Comparison of ENCODE assay signal across 2 cellular contexts in the genomic region with DNA sequence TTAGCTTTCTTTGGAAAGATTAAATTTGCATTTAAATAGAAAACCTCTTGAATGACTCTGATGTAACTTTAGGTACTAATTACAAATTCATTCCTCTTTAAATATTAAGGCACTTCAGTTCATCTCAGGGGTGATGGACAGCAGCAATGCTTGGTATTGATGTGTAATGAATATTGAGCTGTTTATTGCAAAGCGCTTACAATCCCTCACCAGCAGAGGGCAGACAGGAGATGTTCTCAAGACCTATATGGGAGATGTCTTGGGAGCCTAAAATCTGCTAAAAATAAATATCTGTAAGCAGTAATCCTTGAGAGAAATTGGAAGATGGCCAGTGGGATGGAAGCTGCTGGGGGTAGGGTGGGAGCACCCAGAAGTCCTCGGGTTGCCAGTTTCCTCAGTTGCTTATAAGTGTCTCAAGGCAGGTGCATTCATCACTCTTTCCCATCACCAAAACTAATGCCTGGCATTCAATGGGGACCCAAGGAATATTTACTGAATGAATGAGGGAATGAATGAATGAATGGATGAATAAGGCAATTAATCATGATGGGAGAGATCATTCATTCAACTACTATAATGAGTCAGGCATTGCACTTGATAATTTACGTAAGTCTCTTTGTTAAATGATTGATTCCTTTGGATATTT.
TF ChIP-seq lines count a peak whose summit lies in the region.

No MANE protein-coding gene starts in this region.

TF ChIP-seq in WTC11, 78 proteins besides CTCF, POLR2A, EP300 and RAD21 (continued from another document):
- TF ChIP-seq, protein P1, sequence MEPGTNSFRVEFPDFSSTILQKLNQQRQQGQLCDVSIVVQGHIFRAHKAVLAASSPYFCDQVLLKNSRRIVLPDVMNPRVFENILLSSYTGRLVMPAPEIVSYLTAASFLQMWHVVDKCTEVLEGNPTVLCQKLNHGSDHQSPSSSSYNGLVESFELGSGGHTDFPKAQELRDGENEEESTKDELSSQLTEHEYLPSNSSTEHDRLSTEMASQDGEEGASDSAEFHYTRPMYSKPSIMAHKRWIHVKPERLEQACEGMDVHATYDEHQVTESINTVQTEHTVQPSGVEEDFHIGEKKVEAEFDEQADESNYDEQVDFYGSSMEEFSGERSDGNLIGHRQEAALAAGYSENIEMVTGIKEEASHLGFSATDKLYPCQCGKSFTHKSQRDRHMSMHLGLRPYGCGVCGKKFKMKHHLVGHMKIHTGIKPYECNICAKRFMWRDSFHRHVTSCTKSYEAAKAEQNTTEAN (CRISPR knock-in tag; IDR thresholded peaks at IDR 0.05) = no peak
- no peak for TF ChIP-seq SMAD3 (CRISPR knock-in tag; IDR thresholded peaks at IDR 0.05; ENCODE audit: borderline replicate concordance)
- TF ChIP-seq, protein P2, sequence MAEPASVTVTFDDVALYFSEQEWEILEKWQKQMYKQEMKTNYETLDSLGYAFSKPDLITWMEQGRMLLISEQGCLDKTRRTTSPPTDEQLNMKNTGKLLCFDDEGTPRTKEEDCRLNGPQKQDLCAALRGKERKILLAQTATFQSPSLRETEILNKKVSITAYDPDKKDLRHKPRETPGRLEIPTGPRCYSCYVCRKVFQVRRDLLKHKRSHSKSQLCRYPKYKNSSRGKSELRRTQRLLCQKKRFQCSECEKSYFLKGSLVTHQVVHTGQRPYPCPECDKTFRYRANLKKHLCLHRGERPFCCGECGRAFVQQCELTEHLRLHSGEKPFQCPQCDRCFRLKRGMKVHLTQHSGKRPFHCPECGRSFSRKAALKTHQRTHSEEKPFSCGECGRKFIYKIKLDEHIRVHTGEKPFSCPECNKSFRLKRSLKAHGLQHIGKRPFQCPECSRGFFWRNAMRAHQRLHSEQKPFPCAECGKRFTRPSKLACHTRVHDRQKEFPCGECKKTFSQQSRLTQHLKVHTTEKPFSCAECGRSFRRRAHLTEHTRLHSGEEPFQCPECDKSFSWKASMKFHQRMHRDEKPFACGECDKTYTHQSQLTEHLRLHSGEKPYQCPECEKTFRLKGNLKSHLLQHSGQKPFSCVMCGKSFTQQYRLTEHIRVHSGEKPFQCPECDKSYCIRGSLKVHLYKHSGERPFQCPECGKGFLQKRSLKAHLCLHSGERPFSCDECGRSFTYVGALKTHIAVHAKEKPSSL (CRISPR knock-in tag; conservative IDR thresholded peaks at IDR 0.05) = no peak
- TF ChIP-seq, protein P3, sequence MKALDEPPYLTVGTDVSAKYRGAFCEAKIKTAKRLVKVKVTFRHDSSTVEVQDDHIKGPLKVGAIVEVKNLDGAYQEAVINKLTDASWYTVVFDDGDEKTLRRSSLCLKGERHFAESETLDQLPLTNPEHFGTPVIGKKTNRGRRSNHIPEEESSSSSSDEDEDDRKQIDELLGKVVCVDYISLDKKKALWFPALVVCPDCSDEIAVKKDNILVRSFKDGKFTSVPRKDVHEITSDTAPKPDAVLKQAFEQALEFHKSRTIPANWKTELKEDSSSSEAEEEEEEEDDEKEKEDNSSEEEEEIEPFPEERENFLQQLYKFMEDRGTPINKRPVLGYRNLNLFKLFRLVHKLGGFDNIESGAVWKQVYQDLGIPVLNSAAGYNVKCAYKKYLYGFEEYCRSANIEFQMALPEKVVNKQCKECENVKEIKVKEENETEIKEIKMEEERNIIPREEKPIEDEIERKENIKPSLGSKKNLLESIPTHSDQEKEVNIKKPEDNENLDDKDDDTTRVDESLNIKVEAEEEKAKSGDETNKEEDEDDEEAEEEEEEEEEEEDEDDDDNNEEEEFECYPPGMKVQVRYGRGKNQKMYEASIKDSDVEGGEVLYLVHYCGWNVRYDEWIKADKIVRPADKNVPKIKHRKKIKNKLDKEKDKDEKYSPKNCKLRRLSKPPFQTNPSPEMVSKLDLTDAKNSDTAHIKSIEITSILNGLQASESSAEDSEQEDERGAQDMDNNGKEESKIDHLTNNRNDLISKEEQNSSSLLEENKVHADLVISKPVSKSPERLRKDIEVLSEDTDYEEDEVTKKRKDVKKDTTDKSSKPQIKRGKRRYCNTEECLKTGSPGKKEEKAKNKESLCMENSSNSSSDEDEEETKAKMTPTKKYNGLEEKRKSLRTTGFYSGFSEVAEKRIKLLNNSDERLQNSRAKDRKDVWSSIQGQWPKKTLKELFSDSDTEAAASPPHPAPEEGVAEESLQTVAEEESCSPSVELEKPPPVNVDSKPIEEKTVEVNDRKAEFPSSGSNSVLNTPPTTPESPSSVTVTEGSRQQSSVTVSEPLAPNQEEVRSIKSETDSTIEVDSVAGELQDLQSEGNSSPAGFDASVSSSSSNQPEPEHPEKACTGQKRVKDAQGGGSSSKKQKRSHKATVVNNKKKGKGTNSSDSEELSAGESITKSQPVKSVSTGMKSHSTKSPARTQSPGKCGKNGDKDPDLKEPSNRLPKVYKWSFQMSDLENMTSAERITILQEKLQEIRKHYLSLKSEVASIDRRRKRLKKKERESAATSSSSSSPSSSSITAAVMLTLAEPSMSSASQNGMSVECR (CRISPR knock-in tag; IDR thresholded peaks at IDR 0.05; ENCODE audit: borderline replicate concordance) = no peak
- TF ChIP-seq, protein P4, sequence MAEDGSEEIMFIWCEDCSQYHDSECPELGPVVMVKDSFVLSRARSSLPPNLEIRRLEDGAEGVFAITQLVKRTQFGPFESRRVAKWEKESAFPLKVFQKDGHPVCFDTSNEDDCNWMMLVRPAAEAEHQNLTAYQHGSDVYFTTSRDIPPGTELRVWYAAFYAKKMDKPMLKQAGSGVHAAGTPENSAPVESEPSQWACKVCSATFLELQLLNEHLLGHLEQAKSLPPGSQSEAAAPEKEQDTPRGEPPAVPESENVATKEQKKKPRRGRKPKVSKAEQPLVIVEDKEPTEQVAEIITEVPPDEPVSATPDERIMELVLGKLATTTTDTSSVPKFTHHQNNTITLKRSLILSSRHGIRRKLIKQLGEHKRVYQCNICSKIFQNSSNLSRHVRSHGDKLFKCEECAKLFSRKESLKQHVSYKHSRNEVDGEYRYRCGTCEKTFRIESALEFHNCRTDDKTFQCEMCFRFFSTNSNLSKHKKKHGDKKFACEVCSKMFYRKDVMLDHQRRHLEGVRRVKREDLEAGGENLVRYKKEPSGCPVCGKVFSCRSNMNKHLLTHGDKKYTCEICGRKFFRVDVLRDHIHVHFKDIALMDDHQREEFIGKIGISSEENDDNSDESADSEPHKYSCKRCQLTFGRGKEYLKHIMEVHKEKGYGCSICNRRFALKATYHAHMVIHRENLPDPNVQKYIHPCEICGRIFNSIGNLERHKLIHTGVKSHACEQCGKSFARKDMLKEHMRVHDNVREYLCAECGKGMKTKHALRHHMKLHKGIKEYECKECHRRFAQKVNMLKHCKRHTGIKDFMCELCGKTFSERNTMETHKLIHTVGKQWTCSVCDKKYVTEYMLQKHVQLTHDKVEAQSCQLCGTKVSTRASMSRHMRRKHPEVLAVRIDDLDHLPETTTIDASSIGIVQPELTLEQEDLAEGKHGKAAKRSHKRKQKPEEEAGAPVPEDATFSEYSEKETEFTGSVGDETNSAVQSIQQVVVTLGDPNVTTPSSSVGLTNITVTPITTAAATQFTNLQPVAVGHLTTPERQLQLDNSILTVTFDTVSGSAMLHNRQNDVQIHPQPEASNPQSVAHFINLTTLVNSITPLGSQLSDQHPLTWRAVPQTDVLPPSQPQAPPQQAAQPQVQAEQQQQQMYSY (CRISPR knock-in tag; IDR thresholded peaks at IDR 0.05) = no peak

TF ChIP-seq in HepG2, 621 proteins besides CTCF, POLR2A, EP300 and RAD21 (continued from another document):
- TF ChIP-seq, protein P5, sequence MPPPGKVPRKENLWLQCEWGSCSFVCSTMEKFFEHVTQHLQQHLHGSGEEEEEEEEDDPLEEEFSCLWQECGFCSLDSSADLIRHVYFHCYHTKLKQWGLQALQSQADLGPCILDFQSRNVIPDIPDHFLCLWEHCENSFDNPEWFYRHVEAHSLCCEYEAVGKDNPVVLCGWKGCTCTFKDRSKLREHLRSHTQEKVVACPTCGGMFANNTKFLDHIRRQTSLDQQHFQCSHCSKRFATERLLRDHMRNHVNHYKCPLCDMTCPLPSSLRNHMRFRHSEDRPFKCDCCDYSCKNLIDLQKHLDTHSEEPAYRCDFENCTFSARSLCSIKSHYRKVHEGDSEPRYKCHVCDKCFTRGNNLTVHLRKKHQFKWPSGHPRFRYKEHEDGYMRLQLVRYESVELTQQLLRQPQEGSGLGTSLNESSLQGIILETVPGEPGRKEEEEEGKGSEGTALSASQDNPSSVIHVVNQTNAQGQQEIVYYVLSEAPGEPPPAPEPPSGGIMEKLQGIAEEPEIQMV (CRISPR knock-in tag; IDR thresholded peaks at IDR 0.05; ENCODE audit: low read depth) = no peak
- TF ChIP-seq FOXM1 (CRISPR knock-in tag; IDR thresholded peaks at IDR 0.05) (no peak), FOXK1 (CRISPR knock-in tag; IDR thresholded peaks at IDR 0.05; ENCODE audit: borderline replicate concordance, low read depth) (peak; percentile 28; the same call in 1 of the 2 replicates), STAG1 (CRISPR knock-in tag; IDR thresholded peaks at IDR 0.05) (peak; percentile 50), ZNF713 (CRISPR knock-in tag; IDR thresholded peaks at IDR 0.05) (no peak), ZMYM2 (CRISPR knock-in tag; IDR thresholded peaks at IDR 0.05) (no peak)
TF ChIP-seq in HepG2: peak in this region for 3.
